Comparison of ENCODE assay signal across 1 cellular context in genomic region chr10:132454296-132455198, GRCh38.
TF ChIP-seq lines count a peak whose summit lies in the region.

No MANE protein-coding gene starts in this region.

TF ChIP-seq in HepG2, 621 proteins besides CTCF, POLR2A, EP300 and RAD21 (continued from another document and continues in another):
- TF ChIP-seq ZBTB25 (CRISPR knock-in tag; IDR thresholded peaks at IDR 0.05): no peak
- no peak for TF ChIP-seq BCL6 (CRISPR knock-in tag; IDR thresholded peaks at IDR 0.05)
- no peak for TF ChIP-seq MEIS1 (CRISPR knock-in tag; IDR thresholded peaks at IDR 0.05; ENCODE audit: borderline replicate concordance)
- peak; percentile 49; the same call in 1 of the 2 replicates for TF ChIP-seq ZNF605 (CRISPR knock-in tag; IDR thresholded peaks at IDR 0.05)
- TF ChIP-seq ELF4 (CRISPR knock-in tag; IDR thresholded peaks at IDR 0.05; ENCODE audit: borderline replicate concordance): no peak
- no peak for TF ChIP-seq SMC3 (IDR thresholded peaks at IDR 0.05; ENCODE audit: low read length)
- no peak for TF ChIP-seq ZHX2 (IDR thresholded peaks at IDR 0.05; ENCODE audit: low read depth)
- TF ChIP-seq ZHX2 (CRISPR knock-in tag; IDR thresholded peaks at IDR 0.05; ENCODE audit: borderline replicate concordance): no peak
- no peak for TF ChIP-seq JUNB (CRISPR knock-in tag; IDR thresholded peaks at IDR 0.05; ENCODE audit: borderline replicate concordance)
- TF ChIP-seq PPARG (CRISPR knock-in tag; conservative IDR thresholded peaks at IDR 0.05): no peak
- TF ChIP-seq NFYB (CRISPR knock-in tag; IDR thresholded peaks at IDR 0.05): no peak
- no peak for TF ChIP-seq MYPOP (CRISPR knock-in tag; IDR thresholded peaks at IDR 0.05)
- peak; percentile 30; the same call in 1 of the 2 replicates for TF ChIP-seq SP5 (CRISPR knock-in tag; IDR thresholded peaks at IDR 0.05; ENCODE audit: borderline replicate concordance, low read depth)
- TF ChIP-seq SP2 (CRISPR knock-in tag; IDR thresholded peaks at IDR 0.05): no peak
- no peak for TF ChIP-seq ZNF83 (CRISPR knock-in tag; IDR thresholded peaks at IDR 0.05; ENCODE audit: borderline replicate concordance)
- TF ChIP-seq FOXK1 (CRISPR knock-in tag; IDR thresholded peaks at IDR 0.05; ENCODE audit: borderline replicate concordance, low read depth): no peak
- TF ChIP-seq IKZF4 (CRISPR knock-in tag; IDR thresholded peaks at IDR 0.05; ENCODE audit: borderline replicate concordance, low read depth, not compliant biosample characterization): no peak
- no peak for TF ChIP-seq SMARCE1 (IDR thresholded peaks at IDR 0.05; ENCODE audit: borderline replicate concordance)
- no peak for TF ChIP-seq CAMTA2 (CRISPR knock-in tag; IDR thresholded peaks at IDR 0.05; ENCODE audit: borderline replicate concordance)
- peak; percentile 81 for TF ChIP-seq ZNF121 (CRISPR knock-in tag; IDR thresholded peaks at IDR 0.05)
- no peak for TF ChIP-seq DMTF1 (CRISPR knock-in tag; IDR thresholded peaks at IDR 0.05)
- no peak for TF ChIP-seq SKI (IDR thresholded peaks at IDR 0.05; ENCODE audit: partially characterized antibody)
- no peak for TF ChIP-seq DPF2 (CRISPR knock-in tag; IDR thresholded peaks at IDR 0.05; ENCODE audit: borderline replicate concordance, low read depth)
- no peak for TF ChIP-seq CHD2 (IDR thresholded peaks at IDR 0.05; ENCODE audit: low read depth, low read length)
- no peak for TF ChIP-seq ZNF263 (CRISPR knock-in tag; IDR thresholded peaks at IDR 0.05)
- no peak for TF ChIP-seq CENPX (CRISPR knock-in tag; IDR thresholded peaks at IDR 0.05)
- TF ChIP-seq NFIB (CRISPR knock-in tag; IDR thresholded peaks at IDR 0.05; ENCODE audit: borderline replicate concordance): 0 out of 2 replicates have a peak, but pooled peaks have one; percentile 27
- no peak for TF ChIP-seq ZZZ3 (CRISPR knock-in tag; IDR thresholded peaks at IDR 0.05; ENCODE audit: borderline replicate concordance)
- TF ChIP-seq ZBTB49 (CRISPR knock-in tag; IDR thresholded peaks at IDR 0.05; ENCODE audit: borderline replicate concordance): no peak
- no peak for TF ChIP-seq ATF7-NPFF (CRISPR knock-in tag; IDR thresholded peaks at IDR 0.05; ENCODE audit: low read depth)
- no peak for TF ChIP-seq ZBED4 (CRISPR knock-in tag; IDR thresholded peaks at IDR 0.05; ENCODE audit: borderline replicate concordance)
- TF ChIP-seq ZBTB33 (CRISPR knock-in tag; IDR thresholded peaks at IDR 0.05): no peak
- no peak for TF ChIP-seq ZNF367 (CRISPR knock-in tag; IDR thresholded peaks at IDR 0.05; ENCODE audit: borderline replicate concordance)
- no peak for TF ChIP-seq ZNF430 (CRISPR knock-in tag; IDR thresholded peaks at IDR 0.05)
- no peak for TF ChIP-seq AKAP8 (CRISPR knock-in tag; IDR thresholded peaks at IDR 0.05)
- no peak for TF ChIP-seq SALL2 (CRISPR knock-in tag; IDR thresholded peaks at IDR 0.05)
- no peak for TF ChIP-seq POLR2AphosphoS5 (IDR thresholded peaks at IDR 0.05; ENCODE audit: low read depth, low read length)
- no peak for TF ChIP-seq REL (CRISPR knock-in tag; conservative IDR thresholded peaks at IDR 0.05)
- no peak for TF ChIP-seq NR3C1 (CRISPR knock-in tag; IDR thresholded peaks at IDR 0.05)
- TF ChIP-seq MXI1 (IDR thresholded peaks at IDR 0.05; ENCODE audit: borderline replicate concordance, low read depth, low read length): no peak
